In the genomic region with DNA sequence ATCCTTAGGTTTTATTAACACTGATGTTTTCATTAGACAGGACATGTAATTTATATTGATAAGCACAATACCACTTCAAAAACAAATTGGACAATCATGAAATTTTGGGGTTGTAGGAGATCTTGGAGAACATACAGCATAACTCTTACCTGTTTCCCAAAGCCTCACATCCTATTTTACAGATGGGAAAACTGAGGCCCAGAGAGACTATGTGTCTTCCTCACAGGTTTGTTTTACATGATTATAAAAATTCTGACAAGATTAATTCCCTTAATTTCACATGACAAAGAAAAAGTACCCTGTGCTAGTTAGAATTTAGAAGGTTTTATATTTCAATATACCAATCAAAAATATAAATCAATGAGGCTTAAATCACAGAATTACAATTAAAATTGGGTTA, we compare ENCODE assay signal across 22 cellular contexts.
"Had no signal": no experiment of that assay in that cellular context is flagged by ENCODE, and none has a peak within 500 bp of the region (broad histone marks: within the 10 kb centered on the region; RNA-seq: fewer than 3 reads in every experiment).

No MANE protein-coding gene starts in this region.

- H3K4me1 ChIP-seq: left lung, right atrium auricular region, transverse colon, vagina had no signal

- ATAC-seq: left colon; left lung; lower lobe of right lung; naive thymus-derived CD8-positive, alpha-beta T cell; sciatic nerve; stimulated activated effector memory CD8-positive, alpha-beta T cell treated with anti-CD3 and anti-CD28 coated beads, Interleukin-12 subunit alpha, Interleukin-12 subunit beta, amount 100 ng/mL, for 72 hours had no signal

- H3K9me3 ChIP-seq: left lung, lower lobe of right lung, right atrium auricular region, spleen, suprapubic skin, transverse colon, upper lobe of left lung, vagina had no signal

- H3K4me3 ChIP-seq: left lung, lower lobe of right lung, right atrium auricular region, skin epidermis, spleen, suprapubic skin, transverse colon, upper lobe of left lung, vagina had no signal

- H3K27ac ChIP-seq: left lung, lower lobe of right lung, parathyroid adenoma, right atrium auricular region, skin epidermis, spleen, suprapubic skin, transverse colon, upper lobe of left lung, vagina had no signal

- H3K9ac ChIP-seq: parathyroid adenoma had no signal

- H2AFZ ChIP-seq: parathyroid adenoma had no signal

- H3K79me2 ChIP-seq: parathyroid adenoma had no signal

- H3K36me3 ChIP-seq: left lung, lower lobe of right lung, right atrium auricular region, spleen, suprapubic skin, transverse colon, upper lobe of left lung, vagina had no signal

- DNase-seq: hypothalamus; immature natural killer cell; kidney; left colon; left lung; lower lobe of right lung; mammary epithelial cell; mesenchymal stem cell; naive thymus-derived CD8-positive, alpha-beta T cell; nucleus accumbens; spleen; stimulated activated CD4-positive, alpha-beta T cell treated with anti-CD3 and anti-CD28 coated beads, Interleukin-4, amount 100 ng/mL, for 24 hours; stimulated activated naive CD4-positive, alpha-beta T cell; transverse colon; upper lobe of left lung had no signal

- H3K27me3 ChIP-seq: left lung, right atrium auricular region, spleen, suprapubic skin, transverse colon, upper lobe of left lung, vagina had no signal
